1 cellular context compared by ENCODE assay signal in genomic region chr1:248488289-248488688, GRCh38. TPM values are rescaled to one million over a fixed set of nuclear protein-coding genes. Genes with fewer than 3 reads are reported as not detected.
"Had no signal": no experiment of that assay in that cellular context is flagged by ENCODE, and none has a peak within 500 bp of the region (broad histone marks: within the 10 kb centered on the region; RNA-seq: fewer than 3 reads in every experiment).

Gene OR2T5 (plus strand): TSS chr1:248488589. CDS start chr1:248488589, 0 bp downstream.

RNA-seq across cellular contexts. Expression of gene OR2T5, which starts in this region (rescaled TPM):
- polyA plus RNA-seq: SK-N-SH had no signal
